Comparison of ENCODE assay signal across 21 cellular contexts in genomic region chr2:63662028-63662804, GRCh38.
"Had no signal": no experiment of that assay in that cellular context is flagged by ENCODE, and none has a peak within 500 bp of the region (broad histone marks: within the 10 kb centered on the region; RNA-seq: fewer than 3 reads in every experiment).

No MANE protein-coding gene starts in this region.

- H3K4me1 ChIP-seq: ascending aorta, prostate gland, upper lobe of left lung had no signal

- H3K4me3 Mint-ChIP-seq: activated CD4-positive, alpha-beta T cell treated with anti-CD3 and anti-CD28 coated beads for 36 hours; activated CD8-positive, alpha-beta T cell treated with anti-CD3 and anti-CD28 coated beads for 36 hours; activated T-cell treated with anti-CD3 and anti-CD28 coated beads, Interleukin-2, amount 50 U/mL, for 72 hours; natural killer cell; T-cell had no signal

- DNase-seq: activated CD4-positive, alpha-beta T cell treated with anti-CD3 and anti-CD28 coated beads for 36 hours; activated CD8-positive, alpha-beta memory T cell treated with anti-CD3 and anti-CD28 coated beads, Interleukin-2, amount 50 U/mL, for 4 hours; activated CD8-positive, alpha-beta T cell treated with anti-CD3 and anti-CD28 coated beads for 36 hours; activated gamma-delta T cell treated with Interleukin-2 at 50 U/mL for 16 hours; activated T-cell treated with anti-CD3 and anti-CD28 coated beads, Interleukin-2, amount 50 U/mL, for 72 hours; cortex of kidney; effector CD8-positive, alpha-beta T cell; hypothalamus; natural killer cell; nucleus accumbens; stimulated activated CD4-positive, alpha-beta T cell treated with anti-CD3 and anti-CD28 coated beads, Interleukin-2, amount 100 ng/mL, for 48 hours; stimulated activated naive CD4-positive, alpha-beta T cell treated with Interleukin-2 at 50 U/mL for 16 hours; T-cell; T1000; upper lobe of left lung; WERI-Rb-1 had no signal

- H3K27me3 ChIP-seq: ascending aorta, suprapubic skin, upper lobe of left lung had no signal

- H3K27ac Mint-ChIP-seq: activated CD4-positive, alpha-beta T cell treated with anti-CD3 and anti-CD28 coated beads for 36 hours; activated CD8-positive, alpha-beta T cell treated with anti-CD3 and anti-CD28 coated beads for 36 hours; activated T-cell treated with anti-CD3 and anti-CD28 coated beads, Interleukin-2, amount 50 U/mL, for 72 hours; natural killer cell; T-cell had no signal

- H3K4me1 Mint-ChIP-seq: natural killer cell, T-cell had no signal

- H3K36me3 ChIP-seq: ascending aorta, prostate gland, suprapubic skin, upper lobe of left lung, WERI-Rb-1 had no signal

- H3K36me3 Mint-ChIP-seq: natural killer cell, T-cell had no signal

- H3K9me3 ChIP-seq: ascending aorta, prostate gland, suprapubic skin, upper lobe of left lung had no signal

- ATAC-seq: activated CD4-positive, alpha-beta T cell treated with anti-CD3 and anti-CD28 coated beads for 36 hours; activated CD8-positive, alpha-beta T cell treated with anti-CD3 and anti-CD28 coated beads for 36 hours; activated T-cell treated with anti-CD3 and anti-CD28 coated beads, Interleukin-2, amount 50 U/mL, for 72 hours; natural killer cell; sciatic nerve; T-cell had no signal

- H3K27ac ChIP-seq: ascending aorta, prostate gland, suprapubic skin, upper lobe of left lung, WERI-Rb-1 had no signal

- H3K9me3 Mint-ChIP-seq: activated CD8-positive, alpha-beta T cell treated with anti-CD3 and anti-CD28 coated beads for 36 hours; natural killer cell had no signal

- H3K4me3 ChIP-seq: ascending aorta, lung, prostate gland, suprapubic skin, upper lobe of left lung had no signal
